8 cellular contexts compared by ENCODE assay signal in the genomic region with DNA sequence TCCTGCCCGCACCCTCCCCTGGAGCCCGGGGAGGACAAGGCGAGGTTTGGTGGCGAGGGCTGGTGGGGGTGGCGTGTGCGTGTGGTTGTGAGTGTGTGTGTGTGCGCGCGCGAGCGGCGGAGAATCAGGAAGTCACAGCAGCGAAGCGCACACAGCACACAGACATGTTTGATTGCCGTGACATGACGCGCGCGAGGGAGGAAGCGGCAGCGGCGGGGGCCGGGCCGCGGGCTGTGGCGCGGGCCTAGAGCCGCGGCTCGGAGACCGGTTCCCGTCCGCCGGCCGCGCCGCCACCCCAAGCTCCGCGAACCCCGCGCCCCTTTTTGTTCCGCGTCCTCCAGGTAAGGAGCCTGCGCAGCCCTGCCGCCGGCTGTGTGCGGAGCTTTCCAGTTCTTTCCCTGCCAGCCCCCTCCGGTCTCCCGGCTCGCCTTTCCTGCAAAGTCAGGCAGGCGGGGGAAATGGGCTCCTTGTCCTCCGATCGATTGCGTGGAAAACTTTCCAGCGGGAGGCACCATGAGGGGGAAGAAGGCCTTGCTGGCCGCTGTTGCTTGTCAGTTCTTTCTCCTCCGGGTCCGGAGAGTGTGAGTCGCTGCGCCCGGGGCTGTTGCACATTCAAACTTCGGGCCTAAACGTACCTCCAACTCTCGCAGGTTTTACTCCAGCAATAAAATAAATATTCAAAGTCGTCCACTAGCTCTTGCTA.
A peak's percentile ranks its signal among the peaks of the same experiment; 100 is the strongest.
DNase-seq lines count a peak whose midpoint lies in the region; ATAC-seq lines count a peak whose summit lies in the region.

No MANE protein-coding gene starts in this region.

- H3K4me1 ChIP-seq in effector memory CD4-positive, alpha-beta T cell (ENCODE audit: control insufficient read depth, insufficient read depth, low read length, poor library complexity, severe bottlenecking), result peaks cover 33% of the 10 kb centered on the region

- H3K27me3 Mint-ChIP-seq in memory B cell, result no peaks in the 10 kb centered on the region

- ATAC-seq in HG02885 (IDR thresholded peaks at IDR 0.05; ENCODE audit: poor library complexity, unreplicated experiment) (peak; percentile 32), memory B cell (ENCODE audit: low read depth) (peak; percentile 58)

- H3K27ac ChIP-seq in effector memory CD4-positive, alpha-beta T cell (ENCODE audit: insufficient read depth, low read length, poor library complexity, severe bottlenecking), result peak overlapping the region; percentile 88

- DNase-seq in NCI-H524 (lab: John Stamatoyannopoulos, UW), result peak; percentile 19 to 50
- no peak for DNase-seq in NCI-H524 treated with DMSO at 0.1 percent for 48 hours (lab: John Stamatoyannopoulos, UW)
- peak; percentile 81 for DNase-seq in NCI-H69 (lab: John Stamatoyannopoulos, UW)
- DNase-seq in activated CD8-positive, alpha-beta memory T cell treated with anti-CD3 and anti-CD28 coated beads for 48 hours (ENCODE audit: low read depth in 2 of 3, low spot score in 2 of 3), result peak; percentile 17 to 47 (median 36)
- DNase-seq in effector memory CD4-positive, alpha-beta T cell, result peak; percentile 74 to 78 (median 75)
- peak; percentile 72 to 75 for DNase-seq in memory B cell (ENCODE audit: low spot score in 2 of 2)
- peak; percentile 66 for DNase-seq in stimulated activated CD8-positive, alpha-beta memory T cell treated with anti-CD3 and anti-CD28 coated beads, Interleukin-12 subunit alpha, Interleukin-12 subunit beta, amount 100 ng/mL, for 1 hour (ENCODE audit: low read depth)

- peaks cover 2% of the 10 kb centered on the region for H3K36me3 Mint-ChIP-seq in memory B cell

- no peaks in the 10 kb centered on the region for H3K9me3 Mint-ChIP-seq in memory B cell

- H3K27me3 ChIP-seq in effector memory CD4-positive, alpha-beta T cell (replicated peaks; ENCODE audit: control insufficient read depth, insufficient read depth, low read length, poor library complexity, severe bottlenecking), result no peaks in the 10 kb centered on the region

- H3K4me3 ChIP-seq in effector memory CD4-positive, alpha-beta T cell (ENCODE audit: insufficient read depth, low read depth, low read length, poor library complexity, severe bottlenecking), result peak overlapping the region; percentile 92

- H3K9me3 ChIP-seq in effector memory CD4-positive, alpha-beta T cell (ENCODE audit: control insufficient read depth, low read length), result no peaks in the 10 kb centered on the region

- peak overlapping the region; percentile 98 for H3K27ac Mint-ChIP-seq in memory B cell

- peaks cover 22% of the 10 kb centered on the region for H3K4me1 Mint-ChIP-seq in memory B cell

- H3K4me3 Mint-ChIP-seq in memory B cell, result peak overlapping the region; percentile 97

- H3K36me3 ChIP-seq in effector memory CD4-positive, alpha-beta T cell (ENCODE audit: control insufficient read depth, insufficient read depth, low read length), result no peaks in the 10 kb centered on the region
